In the genomic region with DNA sequence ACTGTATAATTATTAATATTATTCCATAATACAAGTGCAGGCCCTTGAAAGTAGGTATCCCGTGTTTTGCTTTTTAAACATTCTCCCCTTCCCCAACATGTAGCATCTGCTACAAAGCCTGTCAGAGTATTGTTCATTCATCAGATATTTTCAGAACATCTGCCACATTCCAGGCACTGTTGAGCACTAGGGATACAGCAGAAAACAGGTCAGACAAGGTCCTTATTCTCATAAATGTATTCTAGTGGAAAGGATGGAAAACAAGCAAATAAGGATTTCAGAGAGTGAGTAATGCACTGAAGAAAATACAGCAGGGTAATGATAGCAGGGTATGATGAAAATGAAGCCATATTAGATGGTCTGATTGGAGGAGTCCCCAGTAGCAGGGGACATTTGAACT, we compare ENCODE assay signal across 22 cellular contexts. TPM values are rescaled to one million over a fixed set of nuclear protein-coding genes. Genes with fewer than 3 reads are reported as not detected.
A peak's percentile ranks its signal among the peaks of the same experiment; 100 is the strongest.
DNase-seq lines count a peak whose midpoint lies in the region; ATAC-seq and TF ChIP-seq lines count a peak whose summit lies in the region.
"Had no signal": no experiment of that assay in that cellular context is flagged by ENCODE, and none has a peak within 500 bp of the region (broad histone marks: within the 10 kb centered on the region; RNA-seq: fewer than 3 reads in every experiment).

No MANE protein-coding gene starts in this region.

- H3K27ac ChIP-seq in CD4-positive, alpha-beta memory T cell (ENCODE audit: low read depth, low read length) = no peak overlapping the region
- H3K27ac ChIP-seq in Panc1 (ENCODE audit: low read length) = no peak overlapping the region
- H3K27ac ChIP-seq: heart left ventricle, transverse colon had no signal

- CTCF ChIA-PET in CD4-positive, alpha-beta memory T cell (lab: Charles Lee; ENCODE audit: partially characterized antibody) = no interaction called here
- CTCF ChIA-PET in Panc1 (lab: Charles Lee) = no interaction called here

- H3K36me3 ChIP-seq in CD4-positive, alpha-beta memory T cell (ENCODE audit: insufficient read depth, low read length) = peaks cover 46% of the 10 kb centered on the region
- H3K36me3 ChIP-seq in Panc1 (ENCODE audit: control insufficient read depth, insufficient read depth, low read length) = peaks cover 3% of the 10 kb centered on the region; the same call in 1 of the 2 replicates

- no peaks in the 10 kb centered on the region for H3K27me3 ChIP-seq in CD4-positive, alpha-beta memory T cell (ENCODE audit: insufficient read depth, low read length)
- no peaks in the 10 kb centered on the region for H3K27me3 ChIP-seq in Panc1 (ENCODE audit: control insufficient read depth, insufficient read depth, low read length)
- H3K27me3 ChIP-seq: BLaER1 treated with 17β-estradiol and CSF1 and Interleukin-3, amounts not matched to agents 10 nM and 100 nM; heart left ventricle; transverse colon had no signal

- TSS peak; percentile 48 for BruUV-seq in Panc1 (replicated peaks; lab: Mats Ljungman, UMichigan)

- POLR2A ChIA-PET in CD4-positive, alpha-beta memory T cell (lab: Charles Lee; ENCODE audit: partially characterized antibody) = interaction anchor here (8.6 kb wide), 1 partner anchor 22 kb away, joined by 344 read pairs; no protein-coding TSS in a partner anchor
- POLR2A ChIA-PET in Panc1 (lab: Charles Lee) = interaction anchor here (0.7 kb wide), 1 partner anchor 74 kb away, joined by 9 read pairs; no protein-coding TSS in a partner anchor

- H3K36me3 Mint-ChIP-seq in CD4-positive, alpha-beta memory T cell = peaks cover 36 to 66% of the 10 kb centered on the region in 2 donors
- H3K36me3 Mint-ChIP-seq in memory B cell = peaks cover 27% of the 10 kb centered on the region

- peak overlapping the region in 6 of 7 donors; percentile 2 to 79 (median 60) for H3K27ac Mint-ChIP-seq in CD4-positive, alpha-beta memory T cell
- peak overlapping the region; percentile 29 for H3K27ac Mint-ChIP-seq in memory B cell
- H3K27ac Mint-ChIP-seq: nephron progenitor cell had no signal

- peak; percentile 66 for DNase-seq in NCI-H2171 treated with DMSO at 0.1 percent for 48 hours (lab: John Stamatoyannopoulos, UW)
- no peak for DNase-seq in NCI-H2171 (lab: John Stamatoyannopoulos, UW)
- DNase-seq in CD4-positive, alpha-beta memory T cell = no peak
- no peak for DNase-seq in Panc1 (ENCODE audit: low read depth, low spot score)
- no peak for DNase-seq in memory B cell (ENCODE audit: low spot score in 2 of 2)
- DNase-seq: activated CD4-positive, alpha-beta T cell treated with anti-CD3 and anti-CD28 coated beads for 4 hours; caudate nucleus; DND-41; effector CD4-positive, alpha-beta T cell; H7; heart left ventricle; immature natural killer cell; nephron progenitor cell; OCI-M1; SK-N-SH; stimulated activated naive CD4-positive, alpha-beta T cell; transverse colon had no signal

- H3K4me3 Mint-ChIP-seq in CD4-positive, alpha-beta memory T cell = peak overlapping the region in 2 of 8 donors; percentile 25 to 35
- no peak overlapping the region for H3K4me3 Mint-ChIP-seq in memory B cell
- H3K4me3 Mint-ChIP-seq: nephron progenitor cell had no signal

- ATAC-seq in Panc1 (no peak), memory B cell (ENCODE audit: low read depth) (no peak), HG02884 (IDR thresholded peaks at IDR 0.05; ENCODE audit: unreplicated experiment) (no peak), GM21529 (IDR thresholded peaks at IDR 0.05; ENCODE audit: unreplicated experiment) (no peak), HG02759 (IDR thresholded peaks at IDR 0.05; ENCODE audit: unreplicated experiment) (no peak)
- ATAC-seq: heart left ventricle had no signal

- no peak overlapping the region for H3K4me3 ChIP-seq in CD4-positive, alpha-beta memory T cell (ENCODE audit: low read length in 2 of 2)
- no peak overlapping the region for H3K4me3 ChIP-seq in Panc1 (ENCODE audit: low read depth in 2 of 2, low read length in 2 of 2)
- H3K4me3 ChIP-seq: BLaER1 treated with 17β-estradiol and CSF1 and Interleukin-3, amounts not matched to agents 10 nM and 100 nM; heart left ventricle; lung; transverse colon had no signal

- peaks cover 0 to 3% (median 0%) of the 10 kb centered on the region in 8 donors for H3K9me3 Mint-ChIP-seq in CD4-positive, alpha-beta memory T cell
- peaks cover 7% of the 10 kb centered on the region for H3K9me3 Mint-ChIP-seq in memory B cell
- H3K9me3 Mint-ChIP-seq: immature natural killer cell had no signal

- TF ChIP-seq CTCF in Panc1 (IDR thresholded peaks at IDR 0.05) = no peak

- peaks cover 69% of the 10 kb centered on the region for H3K4me1 ChIP-seq in CD4-positive, alpha-beta memory T cell (ENCODE audit: insufficient read depth, low read length)
- H3K4me1 ChIP-seq in Panc1 (ENCODE audit: control insufficient read depth, insufficient read depth, low read length) = peaks cover 13% of the 10 kb centered on the region

- no peaks in the 10 kb centered on the region for H3K9me3 ChIP-seq in CD4-positive, alpha-beta memory T cell (ENCODE audit: control insufficient read depth in 1 of 2, low read length in 2 of 2)
- no peaks in the 10 kb centered on the region for H3K9me3 ChIP-seq in Panc1 (ENCODE audit: control insufficient read depth, insufficient read depth, low read depth, low read length)
- H3K9me3 ChIP-seq: heart left ventricle, SK-N-SH, transverse colon had no signal

- H3K4me1 Mint-ChIP-seq in CD4-positive, alpha-beta memory T cell = peaks cover 44 to 78% (median 56%) of the 10 kb centered on the region in 4 donors
- H3K4me1 Mint-ChIP-seq in memory B cell = peaks cover 49% of the 10 kb centered on the region

- H3K27me3 Mint-ChIP-seq in CD4-positive, alpha-beta memory T cell = no peaks in the 10 kb centered on the region
- no peaks in the 10 kb centered on the region for H3K27me3 Mint-ChIP-seq in memory B cell

- intact Hi-C loops in CD4-positive, alpha-beta memory T cell (cut with micrococcal nuclease) = no loop called here
- intact Hi-C loops in Panc1 (cut with micrococcal nuclease; ENCODE audit: unreplicated experiment) = loop anchor here (5.0 kb wide), 1 partner anchor 70 kb away; no protein-coding TSS in a partner anchor

- in situ Hi-C loops in Panc1 (cut with HindIII; ENCODE audit: low pct_unique_long_range_greater_than_20kb, low sequenced_read_pairs) = no loop called here

RNA-seq across cellular contexts. Expression of gene ERP29, which starts 3.8 kb away (rescaled TPM):
- 100 to 1,000 TPM; 183 to 184 TPM for total RNA-seq in CD4-positive, alpha-beta memory T cell
- polyA plus RNA-seq in CD4-positive, alpha-beta memory T cell = 100 to 1,000 TPM; 217 to 250 TPM
- 69.7 TPM for total RNA-seq in Panc1 (2021; ENCODE audit: unreplicated experiment)
- polyA plus RNA-seq in Panc1 (2012; ENCODE audit: insufficient read length) = 89.5 TPM

RNA-seq across cellular contexts. Expression of gene TMEM116, which starts 4.1 kb away (rescaled TPM):
- 10 to 100 TPM; 47.3 to 50.6 TPM for total RNA-seq in CD4-positive, alpha-beta memory T cell
- 10 to 100 TPM; 32.3 to 37.1 TPM for polyA plus RNA-seq in CD4-positive, alpha-beta memory T cell
- total RNA-seq in Panc1 (2021; ENCODE audit: unreplicated experiment) = 10.2 TPM
- polyA plus RNA-seq in Panc1 (2012; ENCODE audit: insufficient read length) = 9.1 TPM
